1 cellular context compared by ENCODE assay signal in the genomic region with DNA sequence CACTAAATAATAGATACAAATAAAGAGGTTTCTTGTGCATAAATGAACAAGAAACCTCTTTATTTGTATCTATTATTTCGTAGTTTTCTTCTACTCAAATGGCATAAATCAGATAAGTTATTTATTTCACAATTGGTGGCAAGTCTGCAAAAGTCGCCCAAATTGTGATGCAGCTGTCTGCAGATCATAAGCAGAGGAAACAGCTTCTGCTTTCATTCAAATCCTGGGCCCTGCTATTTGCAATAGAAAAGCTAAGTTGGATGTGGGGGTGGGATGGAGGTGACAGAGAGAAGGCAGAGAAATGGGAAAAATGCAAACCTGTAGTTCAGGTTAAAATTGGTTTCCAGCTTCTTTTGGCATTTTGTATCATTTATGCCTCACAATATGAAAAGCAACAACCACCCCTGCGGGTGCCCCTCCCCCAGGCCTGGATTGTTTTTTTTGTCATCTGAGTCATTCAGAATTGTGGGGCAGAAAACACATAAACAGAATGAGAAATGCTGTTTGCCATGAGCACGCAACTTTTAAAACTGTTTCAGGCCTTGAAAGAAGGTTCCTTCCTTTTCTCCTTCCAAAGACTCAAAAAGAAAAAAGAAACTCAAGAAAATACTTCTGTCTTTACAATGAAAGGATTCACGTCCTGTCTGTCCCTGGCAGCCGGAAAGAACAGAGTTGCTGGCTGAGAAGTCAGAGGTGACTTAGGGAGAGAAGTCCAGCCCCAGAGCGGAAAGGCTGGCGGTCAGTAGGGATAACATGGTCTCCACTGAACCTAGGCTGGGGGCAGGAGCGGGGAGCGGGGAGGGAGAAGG.
TF ChIP-seq lines count a peak whose summit lies in the region.

No MANE protein-coding gene starts in this region.

TF ChIP-seq in K562, 482 proteins besides CTCF, POLR2A, EP300 and RAD21 (continued from another document and continues in another):
- TF ChIP-seq, protein P1, sequence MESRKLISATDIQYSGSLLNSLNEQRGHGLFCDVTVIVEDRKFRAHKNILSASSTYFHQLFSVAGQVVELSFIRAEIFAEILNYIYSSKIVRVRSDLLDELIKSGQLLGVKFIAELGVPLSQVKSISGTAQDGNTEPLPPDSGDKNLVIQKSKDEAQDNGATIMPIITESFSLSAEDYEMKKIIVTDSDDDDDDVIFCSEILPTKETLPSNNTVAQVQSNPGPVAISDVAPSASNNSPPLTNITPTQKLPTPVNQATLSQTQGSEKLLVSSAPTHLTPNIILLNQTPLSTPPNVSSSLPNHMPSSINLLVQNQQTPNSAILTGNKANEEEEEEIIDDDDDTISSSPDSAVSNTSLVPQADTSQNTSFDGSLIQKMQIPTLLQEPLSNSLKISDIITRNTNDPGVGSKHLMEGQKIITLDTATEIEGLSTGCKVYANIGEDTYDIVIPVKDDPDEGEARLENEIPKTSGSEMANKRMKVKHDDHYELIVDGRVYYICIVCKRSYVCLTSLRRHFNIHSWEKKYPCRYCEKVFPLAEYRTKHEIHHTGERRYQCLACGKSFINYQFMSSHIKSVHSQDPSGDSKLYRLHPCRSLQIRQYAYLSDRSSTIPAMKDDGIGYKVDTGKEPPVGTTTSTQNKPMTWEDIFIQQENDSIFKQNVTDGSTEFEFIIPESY (CRISPR knock-in tag; IDR thresholded peaks at IDR 0.05), result no peak
- TF ChIP-seq ZFP1 (CRISPR knock-in tag; IDR thresholded peaks at IDR 0.05) (no peak), ZNF431 (CRISPR knock-in tag; IDR thresholded peaks at IDR 0.05) (no peak), ZBTB17 (CRISPR knock-in tag; IDR thresholded peaks at IDR 0.05) (no peak), TAF15 (IDR thresholded peaks at IDR 0.05; ENCODE audit: low read depth, low read length) (no peak), MAZ (CRISPR knock-in tag; conservative IDR thresholded peaks at IDR 0.05 in 1 of 2, IDR thresholded peaks at IDR 0.05 in 1 of 2) (no peak), ZKSCAN3 (CRISPR knock-in tag; IDR thresholded peaks at IDR 0.05) (no peak), CREBBP (IDR thresholded peaks at IDR 0.05; ENCODE audit: low read depth, low read length) (no peak), GABPB1 (CRISPR knock-in tag; IDR thresholded peaks at IDR 0.05) (0 out of 2 replicates have a peak, but pooled peaks have one; percentile 33), XRCC4 (IDR thresholded peaks at IDR 0.05; ENCODE audit: extremely low read depth, insufficient read depth, insufficient read length) (no peak), ZC3H4 (CRISPR knock-in tag; IDR thresholded peaks at IDR 0.05; ENCODE audit: borderline replicate concordance) (no peak), RBM17 (IDR thresholded peaks at IDR 0.05; ENCODE audit: borderline replicate concordance, low read depth, low read length) (no peak), ZNF282 (CRISPR knock-in tag; IDR thresholded peaks at IDR 0.05) (no peak), ZNF551 (CRISPR knock-in tag; IDR thresholded peaks at IDR 0.05) (no peak), NFE2 (IDR thresholded peaks at IDR 0.05; ENCODE audit: low read depth) (peak; percentile 43; the same call in 1 of the 2 replicates), ZNF143 (CRISPR knock-in tag; IDR thresholded peaks at IDR 0.05) (no peak), KAT8 (IDR thresholded peaks at IDR 0.05; ENCODE audit: low read depth) (no peak), FOS (IDR thresholded peaks at IDR 0.05; ENCODE audit: extremely low read depth, insufficient read length) (no peak), MAFK (IDR thresholded peaks at IDR 0.05; ENCODE audit: low read length) (0 out of 2 replicates have a peak, but pooled peaks have one; percentile 1), NCOA2 (IDR thresholded peaks at IDR 0.05; ENCODE audit: partially characterized antibody in 2 of 2) (no peak), RAD51 (IDR thresholded peaks at IDR 0.05; ENCODE audit: borderline replicate concordance, low read depth) (no peak), ZC3H11A (IDR thresholded peaks at IDR 0.05; ENCODE audit: low read depth, low read length) (no peak), JUN (IDR thresholded peaks at IDR 0.05; ENCODE audit: borderline replicate concordance, low read depth, low read length) (peak; percentile 71; the same call in 1 of the 2 replicates), JUN (CRISPR knock-in tag; IDR thresholded peaks at IDR 0.05; ENCODE audit: borderline replicate concordance) (no peak), ZNF75A (CRISPR knock-in tag; IDR thresholded peaks at IDR 0.05) (no peak), RNF2 (IDR thresholded peaks at IDR 0.05) (no peak), ZBTB8A (IDR thresholded peaks at IDR 0.05; ENCODE audit: partially characterized antibody) (no peak), TRIM24 (IDR thresholded peaks at IDR 0.05) (no peak), POLR3G (IDR thresholded peaks at IDR 0.05; ENCODE audit: extremely low read depth, insufficient read length, insufficient replicate concordance) (no peak), HNRNPLL (IDR thresholded peaks at IDR 0.05; ENCODE audit: low read depth, low read length, poor library complexity, severe bottlenecking) (no peak), ZNF507 (tag; conservative IDR thresholded peaks at IDR 0.05) (no peak), ZNF766 (CRISPR knock-in tag; conservative IDR thresholded peaks at IDR 0.05) (no peak), FOSL1 (tag; conservative IDR thresholded peaks at IDR 0.05) (peak; percentile 93), PCBP2 (IDR thresholded peaks at IDR 0.05; ENCODE audit: low read depth, low read length, poor library complexity, severe bottlenecking) (no peak), ZNF57 (CRISPR knock-in tag; IDR thresholded peaks at IDR 0.05) (no peak), TSC22D4 (tag; IDR thresholded peaks at IDR 0.05) (no peak), TGIF2 (CRISPR knock-in tag; IDR thresholded peaks at IDR 0.05) (no peak), ARID1B (IDR thresholded peaks at IDR 0.05) (0 out of 2 replicates have a peak, but pooled peaks have one; percentile 19), PHB2 (IDR thresholded peaks at IDR 0.05; ENCODE audit: low read depth) (no peak)
- TF ChIP-seq, protein P2, sequence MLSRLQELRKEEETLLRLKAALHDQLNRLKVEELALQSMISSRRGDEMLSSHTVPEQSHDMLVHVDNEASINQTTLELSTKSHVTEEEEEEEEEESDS (CRISPR knock-in tag; IDR thresholded peaks at IDR 0.05), result no peak
- TF ChIP-seq, protein P3, sequence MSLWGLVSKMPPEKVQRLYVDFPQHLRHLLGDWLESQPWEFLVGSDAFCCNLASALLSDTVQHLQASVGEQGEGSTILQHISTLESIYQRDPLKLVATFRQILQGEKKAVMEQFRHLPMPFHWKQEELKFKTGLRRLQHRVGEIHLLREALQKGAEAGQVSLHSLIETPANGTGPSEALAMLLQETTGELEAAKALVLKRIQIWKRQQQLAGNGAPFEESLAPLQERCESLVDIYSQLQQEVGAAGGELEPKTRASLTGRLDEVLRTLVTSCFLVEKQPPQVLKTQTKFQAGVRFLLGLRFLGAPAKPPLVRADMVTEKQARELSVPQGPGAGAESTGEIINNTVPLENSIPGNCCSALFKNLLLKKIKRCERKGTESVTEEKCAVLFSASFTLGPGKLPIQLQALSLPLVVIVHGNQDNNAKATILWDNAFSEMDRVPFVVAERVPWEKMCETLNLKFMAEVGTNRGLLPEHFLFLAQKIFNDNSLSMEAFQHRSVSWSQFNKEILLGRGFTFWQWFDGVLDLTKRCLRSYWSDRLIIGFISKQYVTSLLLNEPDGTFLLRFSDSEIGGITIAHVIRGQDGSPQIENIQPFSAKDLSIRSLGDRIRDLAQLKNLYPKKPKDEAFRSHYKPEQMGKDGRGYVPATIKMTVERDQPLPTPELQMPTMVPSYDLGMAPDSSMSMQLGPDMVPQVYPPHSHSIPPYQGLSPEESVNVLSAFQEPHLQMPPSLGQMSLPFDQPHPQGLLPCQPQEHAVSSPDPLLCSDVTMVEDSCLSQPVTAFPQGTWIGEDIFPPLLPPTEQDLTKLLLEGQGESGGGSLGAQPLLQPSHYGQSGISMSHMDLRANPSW (CRISPR knock-in tag; IDR thresholded peaks at IDR 0.05), result no peak
- TF ChIP-seq, protein P4, sequence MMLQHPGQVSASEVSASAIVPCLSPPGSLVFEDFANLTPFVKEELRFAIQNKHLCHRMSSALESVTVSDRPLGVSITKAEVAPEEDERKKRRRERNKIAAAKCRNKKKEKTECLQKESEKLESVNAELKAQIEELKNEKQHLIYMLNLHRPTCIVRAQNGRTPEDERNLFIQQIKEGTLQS (IDR thresholded peaks at IDR 0.05), result peak; percentile 79
- TF ChIP-seq, protein P4 (CRISPR knock-in tag; conservative IDR thresholded peaks at IDR 0.05), result no peak
- TF ChIP-seq, protein P5, sequence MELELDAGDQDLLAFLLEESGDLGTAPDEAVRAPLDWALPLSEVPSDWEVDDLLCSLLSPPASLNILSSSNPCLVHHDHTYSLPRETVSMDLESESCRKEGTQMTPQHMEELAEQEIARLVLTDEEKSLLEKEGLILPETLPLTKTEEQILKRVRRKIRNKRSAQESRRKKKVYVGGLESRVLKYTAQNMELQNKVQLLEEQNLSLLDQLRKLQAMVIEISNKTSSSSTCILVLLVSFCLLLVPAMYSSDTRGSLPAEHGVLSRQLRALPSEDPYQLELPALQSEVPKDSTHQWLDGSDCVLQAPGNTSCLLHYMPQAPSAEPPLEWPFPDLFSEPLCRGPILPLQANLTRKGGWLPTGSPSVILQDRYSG (tag; conservative IDR thresholded peaks at IDR 0.05; ENCODE audit: low read depth), result 0 out of 2 replicates have a peak, but pooled peaks have one; percentile 36
- TF ChIP-seq, protein P6, sequence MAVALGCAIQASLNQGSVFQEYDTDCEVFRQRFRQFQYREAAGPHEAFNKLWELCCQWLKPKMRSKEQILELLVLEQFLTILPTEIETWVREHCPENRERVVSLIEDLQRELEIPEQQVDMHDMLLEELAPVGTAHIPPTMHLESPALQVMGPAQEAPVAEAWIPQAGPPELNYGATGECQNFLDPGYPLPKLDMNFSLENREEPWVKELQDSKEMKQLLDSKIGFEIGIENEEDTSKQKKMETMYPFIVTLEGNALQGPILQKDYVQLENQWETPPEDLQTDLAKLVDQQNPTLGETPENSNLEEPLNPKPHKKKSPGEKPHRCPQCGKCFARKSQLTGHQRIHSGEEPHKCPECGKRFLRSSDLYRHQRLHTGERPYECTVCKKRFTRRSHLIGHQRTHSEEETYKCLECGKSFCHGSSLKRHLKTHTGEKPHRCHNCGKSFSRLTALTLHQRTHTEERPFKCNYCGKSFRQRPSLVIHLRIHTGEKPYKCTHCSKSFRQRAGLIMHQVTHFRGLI (CRISPR knock-in tag; IDR thresholded peaks at IDR 0.05), result 0 out of 2 replicates have a peak, but pooled peaks have one; percentile 14
- TF ChIP-seq, protein P7, sequence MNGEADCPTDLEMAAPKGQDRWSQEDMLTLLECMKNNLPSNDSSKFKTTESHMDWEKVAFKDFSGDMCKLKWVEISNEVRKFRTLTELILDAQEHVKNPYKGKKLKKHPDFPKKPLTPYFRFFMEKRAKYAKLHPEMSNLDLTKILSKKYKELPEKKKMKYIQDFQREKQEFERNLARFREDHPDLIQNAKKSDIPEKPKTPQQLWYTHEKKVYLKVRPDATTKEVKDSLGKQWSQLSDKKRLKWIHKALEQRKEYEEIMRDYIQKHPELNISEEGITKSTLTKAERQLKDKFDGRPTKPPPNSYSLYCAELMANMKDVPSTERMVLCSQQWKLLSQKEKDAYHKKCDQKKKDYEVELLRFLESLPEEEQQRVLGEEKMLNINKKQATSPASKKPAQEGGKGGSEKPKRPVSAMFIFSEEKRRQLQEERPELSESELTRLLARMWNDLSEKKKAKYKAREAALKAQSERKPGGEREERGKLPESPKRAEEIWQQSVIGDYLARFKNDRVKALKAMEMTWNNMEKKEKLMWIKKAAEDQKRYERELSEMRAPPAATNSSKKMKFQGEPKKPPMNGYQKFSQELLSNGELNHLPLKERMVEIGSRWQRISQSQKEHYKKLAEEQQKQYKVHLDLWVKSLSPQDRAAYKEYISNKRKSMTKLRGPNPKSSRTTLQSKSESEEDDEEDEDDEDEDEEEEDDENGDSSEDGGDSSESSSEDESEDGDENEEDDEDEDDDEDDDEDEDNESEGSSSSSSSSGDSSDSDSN (IDR thresholded peaks at IDR 0.05; ENCODE audit: borderline replicate concordance in 1 of 2, low read depth in 2 of 2, low read length in 2 of 2), result no peak
- TF ChIP-seq, protein P8, sequence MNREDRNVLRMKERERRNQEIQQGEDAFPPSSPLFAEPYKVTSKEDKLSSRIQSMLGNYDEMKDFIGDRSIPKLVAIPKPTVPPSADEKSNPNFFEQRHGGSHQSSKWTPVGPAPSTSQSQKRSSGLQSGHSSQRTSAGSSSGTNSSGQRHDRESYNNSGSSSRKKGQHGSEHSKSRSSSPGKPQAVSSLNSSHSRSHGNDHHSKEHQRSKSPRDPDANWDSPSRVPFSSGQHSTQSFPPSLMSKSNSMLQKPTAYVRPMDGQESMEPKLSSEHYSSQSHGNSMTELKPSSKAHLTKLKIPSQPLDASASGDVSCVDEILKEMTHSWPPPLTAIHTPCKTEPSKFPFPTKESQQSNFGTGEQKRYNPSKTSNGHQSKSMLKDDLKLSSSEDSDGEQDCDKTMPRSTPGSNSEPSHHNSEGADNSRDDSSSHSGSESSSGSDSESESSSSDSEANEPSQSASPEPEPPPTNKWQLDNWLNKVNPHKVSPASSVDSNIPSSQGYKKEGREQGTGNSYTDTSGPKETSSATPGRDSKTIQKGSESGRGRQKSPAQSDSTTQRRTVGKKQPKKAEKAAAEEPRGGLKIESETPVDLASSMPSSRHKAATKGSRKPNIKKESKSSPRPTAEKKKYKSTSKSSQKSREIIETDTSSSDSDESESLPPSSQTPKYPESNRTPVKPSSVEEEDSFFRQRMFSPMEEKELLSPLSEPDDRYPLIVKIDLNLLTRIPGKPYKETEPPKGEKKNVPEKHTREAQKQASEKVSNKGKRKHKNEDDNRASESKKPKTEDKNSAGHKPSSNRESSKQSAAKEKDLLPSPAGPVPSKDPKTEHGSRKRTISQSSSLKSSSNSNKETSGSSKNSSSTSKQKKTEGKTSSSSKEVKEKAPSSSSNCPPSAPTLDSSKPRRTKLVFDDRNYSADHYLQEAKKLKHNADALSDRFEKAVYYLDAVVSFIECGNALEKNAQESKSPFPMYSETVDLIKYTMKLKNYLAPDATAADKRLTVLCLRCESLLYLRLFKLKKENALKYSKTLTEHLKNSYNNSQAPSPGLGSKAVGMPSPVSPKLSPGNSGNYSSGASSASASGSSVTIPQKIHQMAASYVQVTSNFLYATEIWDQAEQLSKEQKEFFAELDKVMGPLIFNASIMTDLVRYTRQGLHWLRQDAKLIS (CRISPR knock-in tag; IDR thresholded peaks at IDR 0.05), result no peak
- TF ChIP-seq, protein P9, sequence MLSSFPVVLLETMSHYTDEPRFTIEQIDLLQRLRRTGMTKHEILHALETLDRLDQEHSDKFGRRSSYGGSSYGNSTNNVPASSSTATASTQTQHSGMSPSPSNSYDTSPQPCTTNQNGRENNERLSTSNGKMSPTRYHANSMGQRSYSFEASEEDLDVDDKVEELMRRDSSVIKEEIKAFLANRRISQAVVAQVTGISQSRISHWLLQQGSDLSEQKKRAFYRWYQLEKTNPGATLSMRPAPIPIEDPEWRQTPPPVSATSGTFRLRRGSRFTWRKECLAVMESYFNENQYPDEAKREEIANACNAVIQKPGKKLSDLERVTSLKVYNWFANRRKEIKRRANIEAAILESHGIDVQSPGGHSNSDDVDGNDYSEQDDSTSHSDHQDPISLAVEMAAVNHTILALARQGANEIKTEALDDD (IDR thresholded peaks at IDR 0.05), result 0 out of 2 replicates have a peak, but pooled peaks have one; percentile 50
